ENCODE assay signal across 13 cellular contexts in the genomic region with DNA sequence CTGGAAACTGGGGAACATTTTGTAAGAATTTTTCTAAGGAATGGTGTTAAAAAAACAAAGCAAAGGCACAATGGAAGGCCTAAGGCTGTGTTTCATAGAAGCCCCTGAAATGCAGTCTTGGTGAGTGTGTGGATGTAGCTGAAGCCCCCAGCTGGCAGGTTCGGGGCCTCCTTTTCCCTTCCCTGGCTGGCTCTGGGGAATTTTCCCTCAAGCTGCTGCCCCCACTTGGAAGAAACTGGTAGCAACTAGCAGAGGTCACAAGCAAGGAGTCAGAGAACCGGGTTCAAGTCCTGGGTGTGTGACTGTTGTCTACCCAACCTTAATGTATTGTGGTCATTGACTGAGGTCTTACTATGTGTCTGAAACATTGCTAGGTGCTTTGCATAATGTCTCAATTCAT.
DNase-seq lines count a peak whose midpoint lies in the region; ATAC-seq and TF ChIP-seq lines count a peak whose summit lies in the region.
"Had no signal": no experiment of that assay in that cellular context is flagged by ENCODE, and none has a peak within 500 bp of the region (broad histone marks: within the 10 kb centered on the region; RNA-seq: fewer than 3 reads in every experiment).

No MANE protein-coding gene starts in this region.

- H3K27ac ChIP-seq in right atrium auricular region (peak overlapping the region; percentile 54 to 68), mesenchymal stem cell (ENCODE audit: low read length, poor library complexity, severe bottlenecking) (peak overlapping the region; percentile 90), uterus (peak overlapping the region; percentile 43 to 62)

- H3K4me2 ChIP-seq in mesenchymal stem cell (ENCODE audit: low read length, poor library complexity, severe bottlenecking) = no peak overlapping the region

- H4K8ac ChIP-seq in mesenchymal stem cell (ENCODE audit: low read length) = no peak overlapping the region

- no peak overlapping the region for H3K9ac ChIP-seq in mesenchymal stem cell (ENCODE audit: low read length)

- no peaks in the 10 kb centered on the region for H3K9me3 ChIP-seq in right atrium auricular region
- H3K9me3 ChIP-seq in mesenchymal stem cell (ENCODE audit: control insufficient read depth, low read length) = no peaks in the 10 kb centered on the region
- no peaks in the 10 kb centered on the region for H3K9me3 ChIP-seq in uterus

- H3K23ac ChIP-seq in mesenchymal stem cell (ENCODE audit: low read length in 2 of 2) = no peak overlapping the region

- H2AFZ ChIP-seq in mesenchymal stem cell (ENCODE audit: low read depth, low read length) = no peak overlapping the region

- no peaks in the 10 kb centered on the region for H3K27me3 ChIP-seq in right atrium auricular region
- no peaks in the 10 kb centered on the region for H3K27me3 ChIP-seq in mesenchymal stem cell (ENCODE audit: control insufficient read depth in 1 of 2, insufficient read depth in 1 of 2, low read length in 2 of 2)
- no peaks in the 10 kb centered on the region for H3K27me3 ChIP-seq in uterus

- H3K9me3 Mint-ChIP-seq in chondrocyte (ENCODE audit: low read depth) = no peaks in the 10 kb centered on the region
- H3K9me3 Mint-ChIP-seq: activated T-cell treated with anti-CD3 and anti-CD28 coated beads, Interleukin-2, amount 50 U/mL, for 24 hours; CD4-positive, alpha-beta T cell; effector memory CD8-positive, alpha-beta T cell; stimulated activated naive CD8-positive, alpha-beta T cell treated with anti-CD3 and anti-CD28 coated beads, Interleukin-15, amount 100 ng/mL, for 72 hours had no signal

- H3K4me3 ChIP-seq in right atrium auricular region = no peak overlapping the region
- H3K4me3 ChIP-seq in mesenchymal stem cell (ENCODE audit: insufficient read depth in 1 of 2, low read depth in 1 of 2, low read length in 2 of 2) = no peak overlapping the region
- H3K4me3 ChIP-seq in uterus = no peak overlapping the region

- ATAC-seq in HG03025 (IDR thresholded peaks at IDR 0.05; ENCODE audit: low FRiP score, unreplicated experiment) = no peak
- ATAC-seq: effector memory CD8-positive, alpha-beta T cell; stimulated activated naive CD8-positive, alpha-beta T cell treated with anti-CD3 and anti-CD28 coated beads, Interleukin-15, amount 100 ng/mL, for 72 hours had no signal

- H3K14ac ChIP-seq in mesenchymal stem cell (ENCODE audit: low read length in 2 of 2) = no peak overlapping the region

- H3K4me1 ChIP-seq in right atrium auricular region (peaks cover 0 to 56% of the 10 kb centered on the region in 2 donors), mesenchymal stem cell (ENCODE audit: control insufficient read depth, insufficient read depth, low read depth, low read length) (peaks cover 33% of the 10 kb centered on the region), uterus (no peaks in the 10 kb centered on the region)

- peak overlapping the region; percentile 94 for H3K27ac Mint-ChIP-seq in chondrocyte (ENCODE audit: unreplicated experiment)
- H3K27ac Mint-ChIP-seq: activated T-cell treated with anti-CD3 and anti-CD28 coated beads, Interleukin-2, amount 50 U/mL, for 24 hours; CD4-positive, alpha-beta T cell; effector memory CD8-positive, alpha-beta T cell; stimulated activated naive CD8-positive, alpha-beta T cell treated with anti-CD3 and anti-CD28 coated beads, Interleukin-15, amount 100 ng/mL, for 72 hours had no signal

- H2BK5ac ChIP-seq in mesenchymal stem cell (ENCODE audit: low read depth, low read length, poor library complexity, severe bottlenecking) = peak overlapping the region; percentile 58

- no peaks in the 10 kb centered on the region for H3K27me3 Mint-ChIP-seq in chondrocyte (ENCODE audit: low read depth)
- H3K27me3 Mint-ChIP-seq: activated T-cell treated with anti-CD3 and anti-CD28 coated beads, Interleukin-2, amount 50 U/mL, for 24 hours; CD4-positive, alpha-beta T cell; stimulated activated naive CD8-positive, alpha-beta T cell treated with anti-CD3 and anti-CD28 coated beads, Interleukin-15, amount 100 ng/mL, for 72 hours had no signal

- no peak overlapping the region for H2BK120ac ChIP-seq in mesenchymal stem cell (ENCODE audit: low read depth, low read length)

- 87% methylated on average over 2 of the region's 2 CpGs for WGBS in mesenchymal stem cell

- H3K4me3 Mint-ChIP-seq in chondrocyte (ENCODE audit: unreplicated experiment) = peak overlapping the region; percentile 13
- H3K4me3 Mint-ChIP-seq: activated T-cell treated with anti-CD3 and anti-CD28 coated beads, Interleukin-2, amount 50 U/mL, for 24 hours; CD4-positive, alpha-beta T cell; effector memory CD8-positive, alpha-beta T cell; stimulated activated naive CD8-positive, alpha-beta T cell treated with anti-CD3 and anti-CD28 coated beads, Interleukin-15, amount 100 ng/mL, for 72 hours had no signal

- H3K79me1 ChIP-seq in mesenchymal stem cell (replicated peaks; ENCODE audit: low read length, poor library complexity, severe bottlenecking) = peaks cover 9% of the 10 kb centered on the region

- no peak overlapping the region for H3K18ac ChIP-seq in mesenchymal stem cell (ENCODE audit: low read depth in 1 of 2, low read length in 2 of 2)

- no peak overlapping the region for H4K91ac ChIP-seq in mesenchymal stem cell (ENCODE audit: low read length)

- DNase-seq in right atrium auricular region (ENCODE audit: low spot score) = no peak
- no peak for DNase-seq in cardiac septum (ENCODE audit: low spot score)
- no peak for DNase-seq in chondrocyte (ENCODE audit: low spot score)
- DNase-seq in mesenchymal stem cell = no peak
- DNase-seq in uterus = no peak
- DNase-seq in DMS79 (lab: John Stamatoyannopoulos, UW) = no peak
- no peak for DNase-seq in activated T-cell treated with anti-CD3 and anti-CD28 coated beads, Interleukin-2, amount 50 U/mL, for 48 hours
- DNase-seq: activated T-cell treated with anti-CD3 and anti-CD28 coated beads, Interleukin-2, amount 50 U/mL, for 24 hours; CD4-positive, alpha-beta T cell; effector memory CD8-positive, alpha-beta T cell; NCI-H2107; stimulated activated naive CD8-positive, alpha-beta T cell treated with anti-CD3 and anti-CD28 coated beads, Interleukin-15, amount 100 ng/mL, for 72 hours had no signal

- peak overlapping the region; percentile 79 for H2AK5ac ChIP-seq in mesenchymal stem cell (ENCODE audit: low read length, severe bottlenecking)

- no peak for TF ChIP-seq POLR2A in uterus (IDR thresholded peaks at IDR 0.05)

- H3K4me1 Mint-ChIP-seq in chondrocyte (ENCODE audit: low read depth) = peaks cover 94% of the 10 kb centered on the region
- H3K4me1 Mint-ChIP-seq: stimulated activated naive CD8-positive, alpha-beta T cell treated with anti-CD3 and anti-CD28 coated beads, Interleukin-15, amount 100 ng/mL, for 72 hours had no signal

- no peak overlapping the region for H3K4ac ChIP-seq in mesenchymal stem cell (ENCODE audit: low read depth in 1 of 2, low read length in 2 of 2)

- H2BK12ac ChIP-seq in mesenchymal stem cell (ENCODE audit: low read length in 2 of 2) = no peak overlapping the region

- H3K36me3 ChIP-seq in right atrium auricular region (no peaks in the 10 kb centered on the region), mesenchymal stem cell (ENCODE audit: control insufficient read depth in 1 of 2, insufficient read depth in 2 of 2, low read depth in 1 of 2, low read length in 2 of 2) (peaks cover 0 to 3% of the 10 kb centered on the region in 2 experiments), uterus (no peaks in the 10 kb centered on the region)

- H2BK15ac ChIP-seq in mesenchymal stem cell (ENCODE audit: low read depth, poor library complexity, severe bottlenecking) = no peak overlapping the region

- no peak for TF ChIP-seq CTCF in right atrium auricular region (IDR thresholded peaks at IDR 0.05)
- peak; percentile 72 for TF ChIP-seq CTCF in chondrocyte (IDR thresholded peaks at IDR 0.05)
- TF ChIP-seq CTCF in uterus (IDR thresholded peaks at IDR 0.05) = no peak

- H3K36me3 Mint-ChIP-seq in chondrocyte (ENCODE audit: low read depth) = no peaks in the 10 kb centered on the region

- intact Hi-C loops in cardiac septum (cut with DNase I) = no loop called here
- intact Hi-C loops in uterus (cut with DNase I; ENCODE audit: low total_unique reads) = no loop called here
